ENCODE assay signal across 1 cellular context in the genomic region with DNA sequence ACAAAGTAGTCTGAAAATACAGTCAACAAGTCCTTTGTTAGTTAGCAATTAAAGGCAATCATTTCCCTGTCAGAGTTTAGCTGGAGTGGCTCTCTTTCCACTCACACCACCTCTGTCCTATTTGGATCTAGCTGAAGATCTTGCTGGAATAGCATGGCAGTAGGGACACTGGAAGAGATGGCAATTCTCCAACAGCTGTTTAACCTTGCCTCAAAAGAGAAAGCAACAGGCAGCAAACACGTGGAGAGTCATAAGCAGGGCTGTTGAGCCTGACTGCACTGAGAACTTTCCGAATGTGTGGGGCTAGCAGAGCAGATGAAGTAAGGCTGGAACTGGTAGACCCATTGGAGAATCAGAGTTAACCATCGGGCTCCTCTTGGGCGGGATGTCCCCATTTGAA.
TF ChIP-seq lines count a peak whose summit lies in the region.

No MANE protein-coding gene starts in this region.

TF ChIP-seq in GM23338, 12 proteins besides CTCF, POLR2A, EP300 and RAD21 (continued from another document):
- TF ChIP-seq, protein P1, sequence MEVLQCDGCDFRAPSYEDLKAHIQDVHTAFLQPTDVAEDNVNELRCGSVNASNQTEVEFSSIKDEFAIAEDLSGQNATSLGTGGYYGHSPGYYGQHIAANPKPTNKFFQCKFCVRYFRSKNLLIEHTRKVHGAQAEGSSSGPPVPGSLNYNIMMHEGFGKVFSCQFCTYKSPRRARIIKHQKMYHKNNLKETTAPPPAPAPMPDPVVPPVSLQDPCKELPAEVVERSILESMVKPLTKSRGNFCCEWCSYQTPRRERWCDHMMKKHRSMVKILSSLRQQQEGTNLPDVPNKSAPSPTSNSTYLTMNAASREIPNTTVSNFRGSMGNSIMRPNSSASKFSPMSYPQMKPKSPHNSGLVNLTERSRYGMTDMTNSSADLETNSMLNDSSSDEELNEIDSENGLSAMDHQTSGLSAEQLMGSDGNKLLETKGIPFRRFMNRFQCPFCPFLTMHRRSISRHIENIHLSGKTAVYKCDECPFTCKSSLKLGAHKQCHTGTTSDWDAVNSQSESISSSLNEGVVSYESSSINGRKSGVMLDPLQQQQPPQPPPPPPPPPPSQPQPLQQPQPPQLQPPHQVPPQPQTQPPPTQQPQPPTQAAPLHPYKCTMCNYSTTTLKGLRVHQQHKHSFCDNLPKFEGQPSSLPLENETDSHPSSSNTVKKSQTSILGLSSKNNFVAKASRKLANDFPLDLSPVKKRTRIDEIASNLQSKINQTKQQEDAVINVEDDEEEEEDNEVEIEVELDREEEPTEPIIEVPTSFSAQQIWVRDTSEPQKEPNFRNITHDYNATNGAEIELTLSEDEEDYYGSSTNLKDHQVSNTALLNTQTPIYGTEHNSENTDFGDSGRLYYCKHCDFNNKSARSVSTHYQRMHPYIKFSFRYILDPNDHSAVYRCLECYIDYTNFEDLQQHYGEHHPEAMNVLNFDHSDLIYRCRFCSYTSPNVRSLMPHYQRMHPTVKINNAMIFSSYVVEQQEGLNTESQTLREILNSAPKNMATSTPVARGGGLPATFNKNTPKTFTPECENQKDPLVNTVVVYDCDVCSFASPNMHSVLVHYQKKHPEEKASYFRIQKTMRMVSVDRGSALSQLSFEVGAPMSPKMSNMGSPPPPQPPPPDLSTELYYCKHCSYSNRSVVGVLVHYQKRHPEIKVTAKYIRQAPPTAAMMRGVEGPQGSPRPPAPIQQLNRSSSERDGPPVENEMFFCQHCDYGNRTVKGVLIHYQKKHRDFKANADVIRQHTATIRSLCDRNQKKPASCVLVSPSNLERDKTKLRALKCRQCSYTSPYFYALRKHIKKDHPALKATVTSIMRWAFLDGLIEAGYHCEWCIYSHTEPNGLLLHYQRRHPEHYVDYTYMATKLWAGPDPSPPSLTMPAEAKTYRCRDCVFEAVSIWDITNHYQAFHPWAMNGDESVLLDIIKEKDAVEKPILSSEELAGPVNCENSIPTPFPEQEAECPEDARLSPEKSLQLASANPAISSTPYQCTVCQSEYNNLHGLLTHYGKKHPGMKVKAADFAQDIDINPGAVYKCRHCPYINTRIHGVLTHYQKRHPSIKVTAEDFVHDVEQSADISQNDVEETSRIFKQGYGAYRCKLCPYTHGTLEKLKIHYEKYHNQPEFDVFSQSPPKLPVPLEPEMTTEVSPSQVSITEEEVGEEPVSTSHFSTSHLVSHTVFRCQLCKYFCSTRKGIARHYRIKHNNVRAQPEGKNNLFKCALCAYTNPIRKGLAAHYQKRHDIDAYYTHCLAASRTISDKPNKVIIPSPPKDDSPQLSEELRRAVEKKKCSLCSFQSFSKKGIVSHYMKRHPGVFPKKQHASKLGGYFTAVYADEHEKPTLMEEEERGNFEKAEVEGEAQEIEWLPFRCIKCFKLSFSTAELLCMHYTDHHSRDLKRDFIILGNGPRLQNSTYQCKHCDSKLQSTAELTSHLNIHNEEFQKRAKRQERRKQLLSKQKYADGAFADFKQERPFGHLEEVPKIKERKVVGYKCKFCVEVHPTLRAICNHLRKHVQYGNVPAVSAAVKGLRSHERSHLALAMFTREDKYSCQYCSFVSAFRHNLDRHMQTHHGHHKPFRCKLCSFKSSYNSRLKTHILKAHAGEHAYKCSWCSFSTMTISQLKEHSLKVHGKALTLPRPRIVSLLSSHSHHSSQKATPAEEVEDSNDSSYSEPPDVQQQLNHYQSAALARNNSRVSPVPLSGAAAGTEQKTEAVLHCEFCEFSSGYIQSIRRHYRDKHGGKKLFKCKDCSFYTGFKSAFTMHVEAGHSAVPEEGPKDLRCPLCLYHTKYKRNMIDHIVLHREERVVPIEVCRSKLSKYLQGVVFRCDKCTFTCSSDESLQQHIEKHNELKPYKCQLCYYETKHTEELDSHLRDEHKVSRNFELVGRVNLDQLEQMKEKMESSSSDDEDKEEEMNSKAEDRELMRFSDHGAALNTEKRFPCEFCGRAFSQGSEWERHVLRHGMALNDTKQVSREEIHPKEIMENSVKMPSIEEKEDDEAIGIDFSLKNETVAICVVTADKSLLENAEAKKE (CRISPR knock-in tag; IDR thresholded peaks at IDR 0.05): no peak
- TF ChIP-seq NANOG (IDR thresholded peaks at IDR 0.05; ENCODE audit: borderline replicate concordance) (no peak), JUNB (IDR thresholded peaks at IDR 0.05; ENCODE audit: unreplicated experiment) (no peak), CREB1 (CRISPR knock-in tag; IDR thresholded peaks at IDR 0.05; ENCODE audit: low read depth) (no peak), EZH2 (IDR thresholded peaks at IDR 0.05; ENCODE audit: low read depth, unreplicated experiment) (no peak), STAT1 (IDR thresholded peaks at IDR 0.05; ENCODE audit: unreplicated experiment) (no peak), ZNF331 (CRISPR knock-in tag; IDR thresholded peaks at IDR 0.05; ENCODE audit: low read depth) (no peak), EZH2phosphoT487 (IDR thresholded peaks at IDR 0.05; ENCODE audit: unreplicated experiment) (no peak)
- TF ChIP-seq, protein P2, sequence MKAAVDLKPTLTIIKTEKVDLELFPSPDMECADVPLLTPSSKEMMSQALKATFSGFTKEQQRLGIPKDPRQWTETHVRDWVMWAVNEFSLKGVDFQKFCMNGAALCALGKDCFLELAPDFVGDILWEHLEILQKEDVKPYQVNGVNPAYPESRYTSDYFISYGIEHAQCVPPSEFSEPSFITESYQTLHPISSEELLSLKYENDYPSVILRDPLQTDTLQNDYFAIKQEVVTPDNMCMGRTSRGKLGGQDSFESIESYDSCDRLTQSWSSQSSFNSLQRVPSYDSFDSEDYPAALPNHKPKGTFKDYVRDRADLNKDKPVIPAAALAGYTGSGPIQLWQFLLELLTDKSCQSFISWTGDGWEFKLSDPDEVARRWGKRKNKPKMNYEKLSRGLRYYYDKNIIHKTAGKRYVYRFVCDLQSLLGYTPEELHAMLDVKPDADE (IDR thresholded peaks at IDR 0.05): no peak
- TF ChIP-seq, protein P3, sequence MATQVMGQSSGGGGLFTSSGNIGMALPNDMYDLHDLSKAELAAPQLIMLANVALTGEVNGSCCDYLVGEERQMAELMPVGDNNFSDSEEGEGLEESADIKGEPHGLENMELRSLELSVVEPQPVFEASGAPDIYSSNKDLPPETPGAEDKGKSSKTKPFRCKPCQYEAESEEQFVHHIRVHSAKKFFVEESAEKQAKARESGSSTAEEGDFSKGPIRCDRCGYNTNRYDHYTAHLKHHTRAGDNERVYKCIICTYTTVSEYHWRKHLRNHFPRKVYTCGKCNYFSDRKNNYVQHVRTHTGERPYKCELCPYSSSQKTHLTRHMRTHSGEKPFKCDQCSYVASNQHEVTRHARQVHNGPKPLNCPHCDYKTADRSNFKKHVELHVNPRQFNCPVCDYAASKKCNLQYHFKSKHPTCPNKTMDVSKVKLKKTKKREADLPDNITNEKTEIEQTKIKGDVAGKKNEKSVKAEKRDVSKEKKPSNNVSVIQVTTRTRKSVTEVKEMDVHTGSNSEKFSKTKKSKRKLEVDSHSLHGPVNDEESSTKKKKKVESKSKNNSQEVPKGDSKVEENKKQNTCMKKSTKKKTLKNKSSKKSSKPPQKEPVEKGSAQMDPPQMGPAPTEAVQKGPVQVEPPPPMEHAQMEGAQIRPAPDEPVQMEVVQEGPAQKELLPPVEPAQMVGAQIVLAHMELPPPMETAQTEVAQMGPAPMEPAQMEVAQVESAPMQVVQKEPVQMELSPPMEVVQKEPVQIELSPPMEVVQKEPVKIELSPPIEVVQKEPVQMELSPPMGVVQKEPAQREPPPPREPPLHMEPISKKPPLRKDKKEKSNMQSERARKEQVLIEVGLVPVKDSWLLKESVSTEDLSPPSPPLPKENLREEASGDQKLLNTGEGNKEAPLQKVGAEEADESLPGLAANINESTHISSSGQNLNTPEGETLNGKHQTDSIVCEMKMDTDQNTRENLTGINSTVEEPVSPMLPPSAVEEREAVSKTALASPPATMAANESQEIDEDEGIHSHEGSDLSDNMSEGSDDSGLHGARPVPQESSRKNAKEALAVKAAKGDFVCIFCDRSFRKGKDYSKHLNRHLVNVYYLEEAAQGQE (IDR thresholded peaks at IDR 0.05; ENCODE audit: unreplicated experiment): no peak
